Comparison of ENCODE assay signal across 8 cellular contexts in genomic region chr19:54463531-54464043, GRCh38. TPM values are rescaled to one million over a fixed set of nuclear protein-coding genes. Genes with fewer than 3 reads are reported as not detected.
A peak's percentile ranks its signal among the peaks of the same experiment; 100 is the strongest.
DNase-seq lines count a peak whose midpoint lies in the region; ATAC-seq and TF ChIP-seq lines count a peak whose summit lies in the region.

TSS of gene LENG9 (minus strand) at chr19:54463778. CDS start at chr19:54463526, 252 bp downstream.

- peak within 1 kb of the TSS; percentile 99 for H3K27ac Mint-ChIP-seq in Calu3 (ENCODE audit: unreplicated experiment)

- H3K9ac ChIP-seq in OCI-LY3 (ENCODE audit: low read length): peak within 1 kb of the TSS; percentile 88

- H3K9me3 ChIP-seq in OCI-LY3 (ENCODE audit: insufficient read depth, low read length): no peaks in the 10 kb centered on the region

- H3K4me1 Mint-ChIP-seq in Calu3 (ENCODE audit: low read depth, unreplicated experiment): peaks cover 37% of the 10 kb centered on the region

- H3K4me3 Mint-ChIP-seq in Calu3 (ENCODE audit: low read depth, unreplicated experiment): peak within 1 kb of the TSS; percentile 72

- peak within 1 kb of the TSS; percentile 88 for H2AFZ ChIP-seq in OCI-LY3 (ENCODE audit: low read depth, low read length)

- H3K4me3 ChIP-seq in OCI-LY3 (ENCODE audit: low read length) (peak within 1 kb of the TSS; percentile 92), epithelial cell of proximal tubule (ENCODE audit: low read depth, low read length) (peak within 1 kb of the TSS; percentile 81)

- H3K27me3 ChIP-seq in OCI-LY3 (ENCODE audit: low read depth, low read length): no peaks in the 10 kb centered on the region

- peaks cover 63% of the 10 kb centered on the region for H3K36me3 Mint-ChIP-seq in Calu3 (ENCODE audit: insufficient read depth, unreplicated experiment)

- H3K4me2 ChIP-seq in OCI-LY3 (ENCODE audit: low read length): peak within 1 kb of the TSS; percentile 84

- peak; percentile 59 for ATAC-seq in GM21423 (IDR thresholded peaks at IDR 0.05; ENCODE audit: unreplicated experiment)

- intact Hi-C loops in Calu3 (cut with micrococcal nuclease; ENCODE audit: unreplicated experiment): loop anchor here (2.0 kb wide), 1 partner anchor 15 kb away; the partner anchor contains the start of gene LENG8

- CTCF ChIA-PET in Calu3 (lab: Charles Lee): interaction anchor here (0.6 to 1.9 kb wide), 7 partner anchors 13 to 55 kb away, joined by 3 to 14 read pairs (median 5); partner anchors contain the start of gene LENG8

- H3K9me3 Mint-ChIP-seq in Calu3 (ENCODE audit: low read depth, unreplicated experiment): no peaks in the 10 kb centered on the region

- peaks cover 25% of the 10 kb centered on the region for H4K20me1 ChIP-seq in OCI-LY3 (ENCODE audit: insufficient read depth, low read length)

- H3K27ac ChIP-seq in OCI-LY3 (ENCODE audit: low read length): peak within 1 kb of the TSS; percentile 75

- peaks cover 6% of the 10 kb centered on the region; the same call in 1 of the 2 replicates for H3K79me2 ChIP-seq in OCI-LY3 (ENCODE audit: low read length)

- H3K4me1 ChIP-seq in OCI-LY3 (ENCODE audit: low read length): peaks cover 10% of the 10 kb centered on the region

- H3K27me3 Mint-ChIP-seq in Calu3 (ENCODE audit: unreplicated experiment): no peaks in the 10 kb centered on the region

- DNase-seq in Calu3: peak; percentile 99
- peak; percentile 91 to 100 (median 99) for DNase-seq in HUDEP-2 (lab: John Stamatoyannopoulos, UW; ENCODE audit: unreplicated experiment in 76 of 76)
- DNase-seq in activated T-cell treated with anti-CD3 and anti-CD28 coated beads, Interleukin-2, amount 50 U/mL, for 1 hour: peak; percentile 89
- DNase-seq in epithelial cell of proximal tubule (ENCODE audit: low read depth): no peak
- peak; percentile 99 for DNase-seq in mucosa of gallbladder (ENCODE audit: low spot score)
- DNase-seq in stimulated activated CD8-positive, alpha-beta memory T cell treated with anti-CD3 and anti-CD28 coated beads, Interleukin-4, amount 100 ng/mL, for 24 hours (ENCODE audit: low read depth): peak; percentile 88

- BruUV-seq in Calu3 (replicated peaks; lab: Mats Ljungman, UMichigan): no TSS peak

- TF ChIP-seq CTCF in Calu3 (IDR thresholded peaks at IDR 0.05; ENCODE audit: unreplicated experiment) (no peak), OCI-LY3 (IDR thresholded peaks at IDR 0.05; ENCODE audit: low read depth, low read length) (no peak), epithelial cell of proximal tubule (conservative IDR thresholded peaks at IDR 0.05; ENCODE audit: low read depth, low read length) (no peak)

- peaks cover 36% of the 10 kb centered on the region for H3K36me3 ChIP-seq in OCI-LY3 (replicated peaks; ENCODE audit: low read depth, low read length)

RNA-seq across cellular contexts. Expression of gene LENG9, which starts in this region (rescaled TPM):
- total RNA-seq in Calu3 (2022) (14.7 and 16.4 TPM in 2 replicates), epithelial cell of proximal tubule (2.7 and 4.1 TPM in 2 replicates), mucosa of gallbladder (11.0 TPM)
